ENCODE assay signal across 1 cellular context in the genomic region with DNA sequence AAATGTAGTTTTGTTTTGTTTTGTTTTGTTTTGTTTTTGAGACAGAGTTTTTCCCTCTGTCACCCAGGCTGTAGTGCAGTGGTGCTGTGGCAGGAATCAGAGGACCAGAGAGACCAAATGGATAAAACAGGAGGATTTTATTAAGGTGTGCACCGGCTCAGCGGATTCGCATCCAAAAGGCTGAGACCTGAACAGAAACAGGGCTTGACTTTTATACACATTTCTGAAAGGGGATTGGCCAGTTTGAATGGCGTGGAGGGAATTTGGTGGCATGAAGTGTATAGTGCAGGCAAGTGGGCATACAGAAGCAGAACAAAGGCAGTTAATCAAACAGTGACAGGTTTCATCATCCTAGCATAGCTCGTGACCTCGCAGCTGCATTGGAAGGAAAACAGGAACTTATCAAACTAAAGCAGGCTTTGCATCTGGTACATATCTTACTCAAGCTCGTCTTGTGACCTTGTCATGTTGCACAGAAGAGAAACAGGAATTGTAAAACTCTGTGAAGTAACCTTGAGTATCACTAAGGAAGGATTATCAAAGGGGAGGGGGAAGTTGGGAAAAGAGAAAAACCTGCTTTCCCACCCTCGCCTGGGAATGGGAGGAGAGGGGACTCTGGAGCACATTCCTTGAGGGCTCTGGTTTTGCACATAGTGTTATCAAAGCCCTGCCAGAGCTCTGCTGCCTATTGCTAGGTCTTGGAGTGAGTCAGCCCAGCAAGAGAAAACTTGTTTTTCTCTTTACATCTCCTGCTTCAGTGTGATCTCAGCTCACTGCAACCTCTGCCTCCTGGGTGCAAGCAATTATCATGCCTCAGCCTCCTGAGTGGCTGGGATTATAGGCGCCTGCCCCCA.
TF ChIP-seq lines count a peak whose summit lies in the region.

No MANE protein-coding gene starts in this region.

TF ChIP-seq in HepG2, 621 proteins besides CTCF, POLR2A, EP300 and RAD21 (continued from another document and continues in another):
- TF ChIP-seq, protein P1, sequence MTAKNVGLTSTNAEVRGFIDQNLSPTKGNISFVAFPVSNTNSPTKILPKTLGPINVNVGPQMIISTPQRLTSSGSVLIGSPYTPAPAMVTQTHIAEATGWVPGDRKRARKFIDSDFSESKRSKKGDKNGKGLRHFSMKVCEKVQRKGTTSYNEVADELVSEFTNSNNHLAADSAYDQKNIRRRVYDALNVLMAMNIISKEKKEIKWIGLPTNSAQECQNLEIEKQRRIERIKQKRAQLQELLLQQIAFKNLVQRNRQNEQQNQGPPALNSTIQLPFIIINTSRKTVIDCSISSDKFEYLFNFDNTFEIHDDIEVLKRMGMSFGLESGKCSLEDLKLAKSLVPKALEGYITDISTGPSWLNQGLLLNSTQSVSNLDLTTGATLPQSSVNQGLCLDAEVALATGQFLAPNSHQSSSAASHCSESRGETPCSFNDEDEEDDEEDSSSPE (CRISPR knock-in tag; IDR thresholded peaks at IDR 0.05), result no peak
- TF ChIP-seq, protein P2, sequence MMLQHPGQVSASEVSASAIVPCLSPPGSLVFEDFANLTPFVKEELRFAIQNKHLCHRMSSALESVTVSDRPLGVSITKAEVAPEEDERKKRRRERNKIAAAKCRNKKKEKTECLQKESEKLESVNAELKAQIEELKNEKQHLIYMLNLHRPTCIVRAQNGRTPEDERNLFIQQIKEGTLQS (CRISPR knock-in tag; IDR thresholded peaks at IDR 0.05), result peak; percentile 49; the same call in 1 of the 2 replicates
- no peak for TF ChIP-seq ZSCAN30 (CRISPR knock-in tag; IDR thresholded peaks at IDR 0.05)
- no peak for TF ChIP-seq IKZF1 (IDR thresholded peaks at IDR 0.05)
- TF ChIP-seq, protein P3, sequence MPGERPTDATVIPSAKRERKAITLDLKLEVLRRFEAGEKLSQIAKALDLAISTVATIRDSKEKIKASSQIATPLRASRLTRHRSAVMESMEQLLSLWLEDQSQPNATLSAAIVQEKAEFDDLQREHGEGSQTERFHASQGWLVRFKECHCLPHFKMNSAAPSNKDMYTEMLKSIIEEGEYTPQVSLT (CRISPR knock-in tag; IDR thresholded peaks at IDR 0.05; ENCODE audit: borderline replicate concordance, low read depth), result no peak
- TF ChIP-seq ZNF30 (CRISPR knock-in tag; IDR thresholded peaks at IDR 0.05), result no peak
- no peak for TF ChIP-seq ARNTL (CRISPR knock-in tag; IDR thresholded peaks at IDR 0.05)
- no peak for TF ChIP-seq MXI1 (IDR thresholded peaks at IDR 0.05; ENCODE audit: borderline replicate concordance, low read depth, low read length)
- no peak for TF ChIP-seq YY1 (IDR thresholded peaks at IDR 0.05; ENCODE audit: insufficient read depth, insufficient replicate concordance, low read depth, low read length)
- TF ChIP-seq RBFOX2 (IDR thresholded peaks at IDR 0.05; ENCODE audit: low read depth, low read length), result no peak
- TF ChIP-seq KAT7 (CRISPR knock-in tag; IDR thresholded peaks at IDR 0.05; ENCODE audit: borderline replicate concordance), result no peak
- TF ChIP-seq, protein P4, sequence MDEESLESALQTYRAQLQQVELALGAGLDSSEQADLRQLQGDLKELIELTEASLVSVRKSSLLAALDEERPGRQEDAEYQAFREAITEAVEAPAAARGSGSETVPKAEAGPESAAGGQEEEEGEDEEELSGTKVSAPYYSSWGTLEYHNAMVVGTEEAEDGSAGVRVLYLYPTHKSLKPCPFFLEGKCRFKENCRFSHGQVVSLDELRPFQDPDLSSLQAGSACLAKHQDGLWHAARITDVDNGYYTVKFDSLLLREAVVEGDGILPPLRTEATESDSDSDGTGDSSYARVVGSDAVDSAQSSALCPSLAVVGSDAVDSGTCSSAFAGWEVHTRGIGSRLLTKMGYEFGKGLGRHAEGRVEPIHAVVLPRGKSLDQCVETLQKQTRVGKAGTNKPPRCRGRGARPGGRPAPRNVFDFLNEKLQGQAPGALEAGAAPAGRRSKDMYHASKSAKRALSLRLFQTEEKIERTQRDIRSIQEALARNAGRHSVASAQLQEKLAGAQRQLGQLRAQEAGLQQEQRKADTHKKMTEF (CRISPR knock-in tag; IDR thresholded peaks at IDR 0.05), result 0 out of 2 replicates have a peak, but pooled peaks have one; percentile 27
- TF ChIP-seq, protein P5, sequence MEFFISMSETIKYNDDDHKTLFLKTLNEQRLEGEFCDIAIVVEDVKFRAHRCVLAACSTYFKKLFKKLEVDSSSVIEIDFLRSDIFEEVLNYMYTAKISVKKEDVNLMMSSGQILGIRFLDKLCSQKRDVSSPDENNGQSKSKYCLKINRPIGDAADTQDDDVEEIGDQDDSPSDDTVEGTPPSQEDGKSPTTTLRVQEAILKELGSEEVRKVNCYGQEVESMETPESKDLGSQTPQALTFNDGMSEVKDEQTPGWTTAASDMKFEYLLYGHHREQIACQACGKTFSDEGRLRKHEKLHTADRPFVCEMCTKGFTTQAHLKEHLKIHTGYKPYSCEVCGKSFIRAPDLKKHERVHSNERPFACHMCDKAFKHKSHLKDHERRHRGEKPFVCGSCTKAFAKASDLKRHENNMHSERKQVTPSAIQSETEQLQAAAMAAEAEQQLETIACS (CRISPR knock-in tag; IDR thresholded peaks at IDR 0.05), result no peak
- no peak for TF ChIP-seq FOXA1 (IDR thresholded peaks at IDR 0.05)
- peak; percentile 64; the same call in 1 of the 2 replicates for TF ChIP-seq FOXA1 (CRISPR knock-in tag; IDR thresholded peaks at IDR 0.05)
- TF ChIP-seq NFYC (CRISPR knock-in tag; IDR thresholded peaks at IDR 0.05), result 0 out of 2 replicates have a peak, but pooled peaks have one; percentile 30
- TF ChIP-seq TAF1 (CRISPR knock-in tag; IDR thresholded peaks at IDR 0.05), result peak; percentile 29; the same call in 1 of the 2 replicates
- TF ChIP-seq ARNT (IDR thresholded peaks at IDR 0.05), result no peak
- TF ChIP-seq FOXO1 (CRISPR knock-in tag; IDR thresholded peaks at IDR 0.05), result peak; percentile 77
- TF ChIP-seq ZNF761 (CRISPR knock-in tag; conservative IDR thresholded peaks at IDR 0.05), result no peak
- TF ChIP-seq ZC3H4 (CRISPR knock-in tag; IDR thresholded peaks at IDR 0.05; ENCODE audit: borderline replicate concordance), result no peak
- TF ChIP-seq, protein P6, sequence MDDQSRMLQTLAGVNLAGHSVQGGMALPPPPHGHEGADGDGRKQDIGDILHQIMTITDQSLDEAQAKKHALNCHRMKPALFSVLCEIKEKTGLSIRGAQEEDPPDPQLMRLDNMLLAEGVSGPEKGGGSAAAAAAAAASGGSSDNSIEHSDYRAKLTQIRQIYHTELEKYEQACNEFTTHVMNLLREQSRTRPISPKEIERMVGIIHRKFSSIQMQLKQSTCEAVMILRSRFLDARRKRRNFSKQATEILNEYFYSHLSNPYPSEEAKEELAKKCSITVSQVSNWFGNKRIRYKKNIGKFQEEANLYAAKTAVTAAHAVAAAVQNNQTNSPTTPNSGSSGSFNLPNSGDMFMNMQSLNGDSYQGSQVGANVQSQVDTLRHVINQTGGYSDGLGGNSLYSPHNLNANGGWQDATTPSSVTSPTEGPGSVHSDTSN (CRISPR knock-in tag; IDR thresholded peaks at IDR 0.05; ENCODE audit: borderline replicate concordance), result no peak
- TF ChIP-seq HOXA5 (CRISPR knock-in tag; IDR thresholded peaks at IDR 0.05), result peak; percentile 100
- 0 out of 2 replicates have a peak, but pooled peaks have one; percentile 18 for TF ChIP-seq ZNF644 (CRISPR knock-in tag; IDR thresholded peaks at IDR 0.05; ENCODE audit: low read depth)
- TF ChIP-seq MEF2D (CRISPR knock-in tag; IDR thresholded peaks at IDR 0.05), result 0 out of 2 replicates have a peak, but pooled peaks have one; percentile 26
- TF ChIP-seq ZMYM4 (CRISPR knock-in tag; IDR thresholded peaks at IDR 0.05), result 0 out of 2 replicates have a peak, but pooled peaks have one; percentile 34
- TF ChIP-seq, protein P7, sequence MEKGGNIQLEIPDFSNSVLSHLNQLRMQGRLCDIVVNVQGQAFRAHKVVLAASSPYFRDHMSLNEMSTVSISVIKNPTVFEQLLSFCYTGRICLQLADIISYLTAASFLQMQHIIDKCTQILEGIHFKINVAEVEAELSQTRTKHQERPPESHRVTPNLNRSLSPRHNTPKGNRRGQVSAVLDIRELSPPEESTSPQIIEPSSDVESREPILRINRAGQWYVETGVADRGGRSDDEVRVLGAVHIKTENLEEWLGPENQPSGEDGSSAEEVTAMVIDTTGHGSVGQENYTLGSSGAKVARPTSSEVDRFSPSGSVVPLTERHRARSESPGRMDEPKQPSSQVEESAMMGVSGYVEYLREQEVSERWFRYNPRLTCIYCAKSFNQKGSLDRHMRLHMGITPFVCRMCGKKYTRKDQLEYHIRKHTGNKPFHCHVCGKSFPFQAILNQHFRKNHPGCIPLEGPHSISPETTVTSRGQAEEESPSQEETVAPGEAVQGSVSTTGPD (CRISPR knock-in tag; IDR thresholded peaks at IDR 0.05), result no peak
- no peak for TF ChIP-seq ZNF24 (IDR thresholded peaks at IDR 0.05)
- peak; percentile 98 for TF ChIP-seq HOXD1 (CRISPR knock-in tag; IDR thresholded peaks at IDR 0.05)
- no peak for TF ChIP-seq THYN1 (CRISPR knock-in tag; IDR thresholded peaks at IDR 0.05; ENCODE audit: borderline replicate concordance, low read depth)
- TF ChIP-seq SOX6 (IDR thresholded peaks at IDR 0.05), result no peak
- TF ChIP-seq SOX6 (CRISPR knock-in tag; IDR thresholded peaks at IDR 0.05), result peak; percentile 92
- TF ChIP-seq, protein P8, sequence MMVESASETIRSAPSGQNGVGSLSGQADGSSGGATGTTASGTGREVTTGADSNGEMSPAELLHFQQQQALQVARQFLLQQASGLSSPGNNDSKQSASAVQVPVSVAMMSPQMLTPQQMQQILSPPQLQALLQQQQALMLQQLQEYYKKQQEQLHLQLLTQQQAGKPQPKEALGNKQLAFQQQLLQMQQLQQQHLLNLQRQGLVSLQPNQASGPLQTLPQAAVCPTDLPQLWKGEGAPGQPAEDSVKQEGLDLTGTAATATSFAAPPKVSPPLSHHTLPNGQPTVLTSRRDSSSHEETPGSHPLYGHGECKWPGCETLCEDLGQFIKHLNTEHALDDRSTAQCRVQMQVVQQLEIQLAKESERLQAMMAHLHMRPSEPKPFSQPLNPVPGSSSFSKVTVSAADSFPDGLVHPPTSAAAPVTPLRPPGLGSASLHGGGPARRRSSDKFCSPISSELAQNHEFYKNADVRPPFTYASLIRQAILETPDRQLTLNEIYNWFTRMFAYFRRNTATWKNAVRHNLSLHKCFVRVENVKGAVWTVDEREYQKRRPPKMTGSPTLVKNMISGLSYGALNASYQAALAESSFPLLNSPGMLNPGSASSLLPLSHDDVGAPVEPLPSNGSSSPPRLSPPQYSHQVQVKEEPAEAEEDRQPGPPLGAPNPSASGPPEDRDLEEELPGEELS (CRISPR knock-in tag; IDR thresholded peaks at IDR 0.05), result peak; percentile 56
- TF ChIP-seq, protein P9, sequence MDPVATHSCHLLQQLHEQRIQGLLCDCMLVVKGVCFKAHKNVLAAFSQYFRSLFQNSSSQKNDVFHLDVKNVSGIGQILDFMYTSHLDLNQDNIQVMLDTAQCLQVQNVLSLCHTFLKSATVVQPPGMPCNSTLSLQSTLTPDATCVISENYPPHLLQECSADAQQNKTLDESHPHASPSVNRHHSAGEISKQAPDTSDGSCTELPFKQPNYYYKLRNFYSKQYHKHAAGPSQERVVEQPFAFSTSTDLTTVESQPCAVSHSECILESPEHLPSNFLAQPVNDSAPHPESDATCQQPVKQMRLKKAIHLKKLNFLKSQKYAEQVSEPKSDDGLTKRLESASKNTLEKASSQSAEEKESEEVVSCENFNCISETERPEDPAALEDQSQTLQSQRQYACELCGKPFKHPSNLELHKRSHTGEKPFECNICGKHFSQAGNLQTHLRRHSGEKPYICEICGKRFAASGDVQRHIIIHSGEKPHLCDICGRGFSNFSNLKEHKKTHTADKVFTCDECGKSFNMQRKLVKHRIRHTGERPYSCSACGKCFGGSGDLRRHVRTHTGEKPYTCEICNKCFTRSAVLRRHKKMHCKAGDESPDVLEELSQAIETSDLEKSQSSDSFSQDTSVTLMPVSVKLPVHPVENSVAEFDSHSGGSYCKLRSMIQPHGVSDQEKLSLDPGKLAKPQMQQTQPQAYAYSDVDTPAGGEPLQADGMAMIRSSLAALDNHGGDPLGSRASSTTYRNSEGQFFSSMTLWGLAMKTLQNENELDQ (CRISPR knock-in tag; IDR thresholded peaks at IDR 0.05; ENCODE audit: borderline replicate concordance), result no peak
- TF ChIP-seq, protein P10, sequence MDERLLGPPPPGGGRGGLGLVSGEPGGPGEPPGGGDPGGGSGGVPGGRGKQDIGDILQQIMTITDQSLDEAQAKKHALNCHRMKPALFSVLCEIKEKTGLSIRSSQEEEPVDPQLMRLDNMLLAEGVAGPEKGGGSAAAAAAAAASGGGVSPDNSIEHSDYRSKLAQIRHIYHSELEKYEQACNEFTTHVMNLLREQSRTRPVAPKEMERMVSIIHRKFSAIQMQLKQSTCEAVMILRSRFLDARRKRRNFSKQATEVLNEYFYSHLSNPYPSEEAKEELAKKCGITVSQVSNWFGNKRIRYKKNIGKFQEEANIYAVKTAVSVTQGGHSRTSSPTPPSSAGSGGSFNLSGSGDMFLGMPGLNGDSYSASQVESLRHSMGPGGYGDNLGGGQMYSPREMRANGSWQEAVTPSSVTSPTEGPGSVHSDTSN (CRISPR knock-in tag; IDR thresholded peaks at IDR 0.05), result peak; percentile 72
- TF ChIP-seq ZMAT3 (CRISPR knock-in tag; conservative IDR thresholded peaks at IDR 0.05), result no peak
- peak; percentile 47 for TF ChIP-seq HNF4A (CRISPR knock-in tag; IDR thresholded peaks at IDR 0.05)
- TF ChIP-seq SNRNP70 (IDR thresholded peaks at IDR 0.05; ENCODE audit: low read depth, low read length), result no peak
- TF ChIP-seq, protein P11, sequence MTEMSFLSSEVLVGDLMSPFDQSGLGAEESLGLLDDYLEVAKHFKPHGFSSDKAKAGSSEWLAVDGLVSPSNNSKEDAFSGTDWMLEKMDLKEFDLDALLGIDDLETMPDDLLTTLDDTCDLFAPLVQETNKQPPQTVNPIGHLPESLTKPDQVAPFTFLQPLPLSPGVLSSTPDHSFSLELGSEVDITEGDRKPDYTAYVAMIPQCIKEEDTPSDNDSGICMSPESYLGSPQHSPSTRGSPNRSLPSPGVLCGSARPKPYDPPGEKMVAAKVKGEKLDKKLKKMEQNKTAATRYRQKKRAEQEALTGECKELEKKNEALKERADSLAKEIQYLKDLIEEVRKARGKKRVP (CRISPR knock-in tag; IDR thresholded peaks at IDR 0.05), result peak in 1 of 2 experiments; percentile 91; a peak in 2 of 4 replicates
- no peak for TF ChIP-seq AHR (CRISPR knock-in tag; IDR thresholded peaks at IDR 0.05)
- TF ChIP-seq, protein P12, sequence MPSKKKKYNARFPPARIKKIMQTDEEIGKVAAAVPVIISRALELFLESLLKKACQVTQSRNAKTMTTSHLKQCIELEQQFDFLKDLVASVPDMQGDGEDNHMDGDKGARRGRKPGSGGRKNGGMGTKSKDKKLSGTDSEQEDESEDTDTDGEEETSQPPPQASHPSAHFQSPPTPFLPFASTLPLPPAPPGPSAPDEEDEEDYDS (CRISPR knock-in tag; IDR thresholded peaks at IDR 0.05), result no peak
- TF ChIP-seq BORCS8-MEF2B (CRISPR knock-in tag; IDR thresholded peaks at IDR 0.05), result no peak
- no peak for TF ChIP-seq MZF1 (CRISPR knock-in tag; IDR thresholded peaks at IDR 0.05; ENCODE audit: borderline replicate concordance)
- TF ChIP-seq ATF7-NPFF (CRISPR knock-in tag; IDR thresholded peaks at IDR 0.05; ENCODE audit: low read depth), result no peak
- TF ChIP-seq DNMT3B (CRISPR knock-in tag; conservative IDR thresholded peaks at IDR 0.05), result no peak
- 0 out of 2 replicates have a peak, but pooled peaks have one; percentile 27 for TF ChIP-seq CREM (IDR thresholded peaks at IDR 0.05)
- no peak for TF ChIP-seq CREM (CRISPR knock-in tag; IDR thresholded peaks at IDR 0.05)
- peak; percentile 41; the same call in 1 of the 2 replicates for TF ChIP-seq FOXK1 (CRISPR knock-in tag; IDR thresholded peaks at IDR 0.05; ENCODE audit: borderline replicate concordance, low read depth)
- TF ChIP-seq ZNF20 (CRISPR knock-in tag; IDR thresholded peaks at IDR 0.05), result no peak
- TF ChIP-seq RARA (CRISPR knock-in tag; IDR thresholded peaks at IDR 0.05), result peak; percentile 55
- TF ChIP-seq RXRB (CRISPR knock-in tag; IDR thresholded peaks at IDR 0.05; ENCODE audit: borderline replicate concordance), result no peak; the same call in 1 of the 2 replicates
- TF ChIP-seq ZNF598 (CRISPR knock-in tag; IDR thresholded peaks at IDR 0.05; ENCODE audit: borderline replicate concordance), result no peak
- peak; percentile 50; the same call in 1 of the 2 replicates for TF ChIP-seq CEBPB (IDR thresholded peaks at IDR 0.05; ENCODE audit: borderline replicate concordance, low read depth, low read length)
